Comparison of ENCODE assay signal across 8 cellular contexts in the genomic region with DNA sequence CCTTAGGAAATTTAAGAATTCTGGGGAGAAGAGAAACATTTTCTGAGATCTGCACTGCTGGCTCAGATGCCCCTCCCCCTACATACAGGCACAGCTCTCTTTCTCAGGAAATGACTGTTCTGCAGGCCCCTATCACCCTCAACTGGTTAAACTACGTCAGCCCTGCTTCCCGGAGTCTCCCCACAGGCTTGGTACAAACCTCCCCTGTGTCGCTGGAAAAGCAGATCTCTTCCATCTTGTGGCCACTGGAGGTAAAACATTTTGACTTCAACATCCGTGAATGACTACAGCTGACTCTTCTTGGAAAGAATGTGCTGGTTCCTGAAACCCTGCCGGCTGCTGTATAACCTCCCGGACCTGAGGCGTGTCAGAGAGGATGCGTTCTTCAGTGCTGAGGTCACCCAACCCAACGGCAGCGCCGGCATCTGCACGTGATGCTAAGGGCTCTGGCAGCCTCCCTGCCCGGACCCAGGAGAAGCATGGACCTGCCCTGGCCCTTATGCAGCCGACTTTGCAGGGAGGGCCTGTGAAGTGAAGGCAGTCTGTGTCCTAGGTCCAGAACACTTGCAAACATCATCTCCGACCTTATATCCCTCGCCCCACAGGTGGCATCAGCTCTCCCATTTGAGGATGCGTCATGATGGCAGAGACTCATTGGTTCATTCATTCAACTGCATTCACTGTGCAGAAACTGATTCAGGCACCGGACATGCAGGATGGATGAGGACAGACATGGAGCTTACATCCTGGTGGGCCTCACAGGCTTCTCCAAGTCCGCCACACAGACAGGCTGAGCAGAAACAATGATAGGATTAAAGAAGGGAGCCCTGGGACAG.
DNase-seq lines count a peak whose midpoint lies in the region; ATAC-seq and TF ChIP-seq lines count a peak whose summit lies in the region.

No MANE protein-coding gene starts in this region.

- peak overlapping the region; percentile 61 for H3K9ac ChIP-seq in HUES6 (ENCODE audit: low read length)

- H3K4me3 Mint-ChIP-seq in CD4-positive, CD25-positive, alpha-beta regulatory T cell: peak overlapping the region; percentile 26 to 79 (median 46)
- peak overlapping the region in 9 of 10 donors; percentile 2 to 75 (median 53) for H3K4me3 Mint-ChIP-seq in naive thymus-derived CD8-positive, alpha-beta T cell

- peak; percentile 71 for TF ChIP-seq CTCF in fibroblast of mammary gland (conservative IDR thresholded peaks at IDR 0.05; ENCODE audit: control insufficient read depth, insufficient read depth, low read depth, low read length)

- H3K9me3 Mint-ChIP-seq in CD4-positive, CD25-positive, alpha-beta regulatory T cell: no peaks in the 10 kb centered on the region
- H3K9me3 Mint-ChIP-seq in naive thymus-derived CD8-positive, alpha-beta T cell: no peaks in the 10 kb centered on the region

- no peaks in the 10 kb centered on the region for H3K36me3 Mint-ChIP-seq in CD4-positive, CD25-positive, alpha-beta regulatory T cell
- no peaks in the 10 kb centered on the region for H3K36me3 Mint-ChIP-seq in naive thymus-derived CD8-positive, alpha-beta T cell

- peak overlapping the region; percentile 55 for H3K4me3 ChIP-seq in CD4-positive, CD25-positive, alpha-beta regulatory T cell (ENCODE audit: low read depth, low read length)
- H3K4me3 ChIP-seq in HUES6 (ENCODE audit: low read depth, low read length) (peak overlapping the region; percentile 11; the same call in 1 of the 2 replicates), fibroblast of mammary gland (ENCODE audit: control insufficient read depth, low read depth, low read length) (peak overlapping the region; percentile 9)

- peak overlapping the region; percentile 39 to 86 (median 85) for H3K27ac Mint-ChIP-seq in CD4-positive, CD25-positive, alpha-beta regulatory T cell
- peak overlapping the region in 6 of 10 donors; percentile 14 to 77 (median 59) for H3K27ac Mint-ChIP-seq in naive thymus-derived CD8-positive, alpha-beta T cell

- peak; percentile 33 to 96 (median 51) for DNase-seq in CD4-positive, CD25-positive, alpha-beta regulatory T cell
- peak; percentile 70 for DNase-seq in OCI-M2 (lab: John Stamatoyannopoulos, UW; ENCODE audit: unreplicated experiment)
- DNase-seq in activated T-helper 1 cell treated with Interleukin-2 at 50 U/mL for 16 hours (ENCODE audit: low read depth): peak; percentile 44
- DNase-seq in fibroblast of mammary gland (ENCODE audit: low read depth): peak; percentile 100
- peak in 8 of 10 donors; percentile 16 to 55 (median 44) for DNase-seq in naive thymus-derived CD8-positive, alpha-beta T cell
- DNase-seq in stimulated activated naive CD4-positive, alpha-beta T cell treated with Interleukin-2 at 50 U/mL for 16 hours (lab: John Stamatoyannopoulos, UW): peak; percentile 88

- no peaks in the 10 kb centered on the region for H3K36me3 ChIP-seq in CD4-positive, CD25-positive, alpha-beta regulatory T cell (ENCODE audit: control insufficient read depth, insufficient read depth, low read length)
- H3K36me3 ChIP-seq in HUES6 (ENCODE audit: control insufficient read depth, insufficient read depth, low read length): peaks cover 10% of the 10 kb centered on the region

- ATAC-seq in CD4-positive, CD25-positive, alpha-beta regulatory T cell (ENCODE audit: low read depth in 2 of 2): peak; percentile 84 to 85
- ATAC-seq in GM19463 (IDR thresholded peaks at IDR 0.05; ENCODE audit: unreplicated experiment): peak; percentile 52
- ATAC-seq in naive thymus-derived CD8-positive, alpha-beta T cell: peak; percentile 42 to 74

- no peaks in the 10 kb centered on the region for H3K27me3 ChIP-seq in CD4-positive, CD25-positive, alpha-beta regulatory T cell (ENCODE audit: control insufficient read depth, insufficient read depth, low read length)
- no peaks in the 10 kb centered on the region for H3K27me3 ChIP-seq in HUES6 (ENCODE audit: control insufficient read depth, insufficient read depth, low read length)

- peaks cover 32% of the 10 kb centered on the region for H3K27me3 Mint-ChIP-seq in CD4-positive, CD25-positive, alpha-beta regulatory T cell
- H3K27me3 Mint-ChIP-seq in naive thymus-derived CD8-positive, alpha-beta T cell: peaks cover 3 to 45% (median 12%) of the 10 kb centered on the region in 5 donors

- no peaks in the 10 kb centered on the region for H3K9me3 ChIP-seq in CD4-positive, CD25-positive, alpha-beta regulatory T cell (ENCODE audit: control insufficient read depth in 2 of 2, low read length in 2 of 2)
- H3K9me3 ChIP-seq in HUES6 (ENCODE audit: control insufficient read depth, insufficient read depth, low read depth, low read length): no peaks in the 10 kb centered on the region

- peaks cover 15% of the 10 kb centered on the region for H3K4me1 ChIP-seq in CD4-positive, CD25-positive, alpha-beta regulatory T cell (ENCODE audit: control insufficient read depth, insufficient read depth, low read length, poor library complexity, severe bottlenecking)
- H3K4me1 ChIP-seq in HUES6 (ENCODE audit: control insufficient read depth, insufficient read depth, low read length): peaks cover 16% of the 10 kb centered on the region

- no peak overlapping the region for H3K27ac ChIP-seq in CD4-positive, CD25-positive, alpha-beta regulatory T cell (ENCODE audit: insufficient read depth, low read length, poor library complexity, severe bottlenecking)
- peak overlapping the region; percentile 69; the same call in 1 of the 2 replicates for H3K27ac ChIP-seq in HUES6 (ENCODE audit: low read depth, low read length)

- POLR2A ChIA-PET in naive thymus-derived CD8-positive, alpha-beta T cell (lab: Charles Lee): interaction anchor here (0.6 to 0.9 kb wide), 3 partner anchors 10 to 208 kb away, joined by 3 read pairs; a partner anchor contains a TSS

- H3K4me1 Mint-ChIP-seq in CD4-positive, CD25-positive, alpha-beta regulatory T cell: peaks cover 11 to 25% (median 18%) of the 10 kb centered on the region in 4 donors
- peaks cover 16 to 45% (median 29%) of the 10 kb centered on the region in 4 donors for H3K4me1 Mint-ChIP-seq in naive thymus-derived CD8-positive, alpha-beta T cell

Comparison
In these comparisons a context has a peak if more than half of its experiments do, and no peak if none do; other contexts are left out.
1. DNase-seq: peak in every context shown above with its lines; median percentile 100 in fibroblast of mammary gland; 88 in stimulated activated naive CD4-positive, alpha-beta T cell treated with Interleukin-2 at 50 U/mL for 16 hours; 70 in OCI-M2; 51 in CD4-positive, CD25-positive, alpha-beta regulatory T cell; 44 in naive thymus-derived CD8-positive, alpha-beta T cell; 44 in activated T-helper 1 cell treated with Interleukin-2 at 50 U/mL for 16 hours.